In genomic region chr10:127909716-127910463, GRCh38 we compare ENCODE assay signal across 18 cellular contexts. TPM values are rescaled to one million over a fixed set of nuclear protein-coding genes. Genes with fewer than 3 reads are reported as not detected.
"Had no signal": no experiment of that assay in that cellular context is flagged by ENCODE, and none has a peak within 500 bp of the region (broad histone marks: within the 10 kb centered on the region; RNA-seq: fewer than 3 reads in every experiment).

No MANE protein-coding gene starts in this region.

- H3K9me3 ChIP-seq: mucosa of descending colon, right lobe of liver, suprapubic skin had no signal

- H3K4me1 Mint-ChIP-seq: activated naive CD8-positive, alpha-beta T cell treated with anti-CD3 and anti-CD28 coated beads, Interleukin-2, amount 50 U/mL, for 24 hours had no signal

- H3K36me3 ChIP-seq: right lobe of liver, suprapubic skin had no signal

- H3K27me3 ChIP-seq: right lobe of liver had no signal

- H3K27ac ChIP-seq: right lobe of liver, suprapubic skin had no signal

- H3K4me3 Mint-ChIP-seq: activated naive CD8-positive, alpha-beta T cell treated with anti-CD3 and anti-CD28 coated beads, Interleukin-2, amount 50 U/mL, for 24 hours; dendritic cell treated with granulocyte-macrophage colony-stimulating factor and Interleukin-4, amounts not matched to agents 40 ng/mL and 50 ng/mL, for 4 days had no signal

- H3K27ac Mint-ChIP-seq: activated naive CD8-positive, alpha-beta T cell treated with anti-CD3 and anti-CD28 coated beads, Interleukin-2, amount 50 U/mL, for 24 hours; dendritic cell treated with granulocyte-macrophage colony-stimulating factor and Interleukin-4, amounts not matched to agents 40 ng/mL and 50 ng/mL, for 4 days had no signal

- ATAC-seq: activated CD4-positive, CD25-positive, alpha-beta regulatory T cell treated with anti-CD3 and anti-CD28 coated beads, Interleukin-2, amount 50 U/mL, for 24 hours; activated naive CD8-positive, alpha-beta T cell treated with anti-CD3 and anti-CD28 coated beads, Interleukin-2, amount 50 U/mL, for 24 hours; left colon; mucosa of descending colon; right lobe of liver; stimulated activated naive CD8-positive, alpha-beta T cell treated with anti-CD3 and anti-CD28 coated beads, Interleukin-15, Interleukin-2, amounts not matched to agents 100 U/mL and 50 U/mL, for 24 hours had no signal

- H3K4me3 ChIP-seq: mucosa of descending colon, right lobe of liver, suprapubic skin had no signal

- DNase-seq: activated naive CD8-positive, alpha-beta T cell treated with anti-CD3 and anti-CD28 coated beads, Interleukin-2, amount 50 U/mL, for 24 hours; activated T-cell treated with anti-CD3 and anti-CD28 coated beads, Interleukin-2, amount 50 U/mL, for 1 hour; cerebellar nuclear complex; erythroblast; glutamatergic neuron; left colon; mammary epithelial cell; mucosa of descending colon; right lobe of liver; stimulated activated CD4-positive, alpha-beta T cell treated with anti-CD3 and anti-CD28 coated beads, Interleukin-2, amount 100 ng/mL, for 48 hours; stimulated activated naive CD8-positive, alpha-beta T cell treated with anti-CD3 and anti-CD28 coated beads, Interleukin-15, Interleukin-2, amounts not matched to agents 100 U/mL and 50 U/mL, for 24 hours; SW 1271 had no signal

- H3K9me3 Mint-ChIP-seq: activated naive CD8-positive, alpha-beta T cell treated with anti-CD3 and anti-CD28 coated beads, Interleukin-2, amount 50 U/mL, for 24 hours; dendritic cell treated with granulocyte-macrophage colony-stimulating factor and Interleukin-4, amounts not matched to agents 40 ng/mL and 50 ng/mL, for 4 days had no signal

RNA-seq across cellular contexts. Expression of gene CLRN3, which starts 17.1 kb away (rescaled TPM):
- total RNA-seq: fibroblast of villous mesenchyme, mammary epithelial cell, suprapubic skin, ureter had no signal
- polyA plus RNA-seq: mammary epithelial cell, neural cell had no signal
